ENCODE assay signal across 8 cellular contexts in the genomic region with DNA sequence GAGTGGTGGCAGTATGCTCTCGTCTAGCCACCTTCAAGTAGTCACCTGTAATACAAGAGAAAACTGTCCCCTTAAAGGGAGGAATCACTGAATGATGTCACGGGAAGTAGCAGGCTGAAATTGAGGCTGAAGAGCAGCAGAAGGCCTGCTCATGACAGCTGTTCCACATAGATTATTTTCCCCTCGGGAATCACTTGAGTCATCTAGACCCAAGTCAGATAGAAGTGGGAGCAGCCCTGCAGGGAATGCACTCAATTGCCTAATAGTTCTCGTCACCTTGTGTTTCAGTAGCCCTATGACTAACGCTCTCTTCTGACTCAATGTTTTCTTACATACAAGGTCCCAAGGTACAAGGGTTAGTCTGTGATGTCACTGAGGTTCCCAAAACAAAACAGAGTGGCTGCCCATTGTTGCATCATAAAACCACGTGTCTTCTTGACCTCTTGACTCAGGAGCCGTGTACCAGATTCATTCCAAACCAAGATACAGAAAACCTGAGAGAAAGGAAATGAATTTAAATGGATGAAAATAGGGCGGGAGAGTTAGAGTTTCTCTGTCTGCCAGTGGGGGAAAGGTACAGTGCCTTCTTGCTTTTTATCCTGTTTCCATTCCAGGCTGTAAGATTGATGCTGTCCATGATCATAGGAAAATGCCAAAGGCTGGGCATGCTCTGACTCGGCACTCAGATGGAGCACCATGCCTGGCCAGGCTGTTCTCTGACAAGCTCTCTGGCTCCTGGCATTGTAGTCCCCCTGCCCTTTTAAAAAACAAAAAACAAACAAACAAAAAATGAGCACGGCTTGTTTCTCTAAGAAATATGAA. TPM values are rescaled to one million over a fixed set of nuclear protein-coding genes. Genes with fewer than 3 reads are reported as not detected.
DNase-seq lines count a peak whose midpoint lies in the region; ATAC-seq and TF ChIP-seq lines count a peak whose summit lies in the region.

No MANE protein-coding gene starts in this region.

- H3K4me3 Mint-ChIP-seq in CD4-positive, alpha-beta memory T cell = peak overlapping the region in 1 of 8 donors; percentile 30
- peak overlapping the region; percentile 24 for H3K4me3 Mint-ChIP-seq in HFFc6
- H3K4me3 Mint-ChIP-seq in effector memory CD8-positive, alpha-beta T cell = no peak overlapping the region

- no peak overlapping the region for H2AFZ ChIP-seq in PC-3 (ENCODE audit: low read length)

- DNase-seq in CD4-positive, alpha-beta memory T cell = no peak
- peak; percentile 99 for DNase-seq in HFFc6
- DNase-seq in PC-3 = peak; percentile 95
- peak; percentile 71 for DNase-seq in epidermal melanocyte (ENCODE audit: insufficient read length, low spot score)
- peak; percentile 69 to 90 (median 75) for DNase-seq in ovary
- DNase-seq in effector memory CD8-positive, alpha-beta T cell = no peak
- no peak for DNase-seq in 8988T

- no peak overlapping the region for H3K4me3 ChIP-seq in CD4-positive, alpha-beta memory T cell (ENCODE audit: low read length in 2 of 2)
- H3K4me3 ChIP-seq in PC-3 (ENCODE audit: low read length) = no peak overlapping the region
- no peak overlapping the region for H3K4me3 ChIP-seq in ovary

- H3K9me2 ChIP-seq in PC-3 (replicated peaks; ENCODE audit: low read length) = no peaks in the 10 kb centered on the region

- no peaks in the 10 kb centered on the region for H3K79me2 ChIP-seq in PC-3 (ENCODE audit: low read length)

- no peaks in the 10 kb centered on the region for H3K9me3 Mint-ChIP-seq in CD4-positive, alpha-beta memory T cell
- no peaks in the 10 kb centered on the region for H3K9me3 Mint-ChIP-seq in HFFc6
- no peaks in the 10 kb centered on the region for H3K9me3 Mint-ChIP-seq in effector memory CD8-positive, alpha-beta T cell

- H3K27ac Mint-ChIP-seq in CD4-positive, alpha-beta memory T cell = peak overlapping the region in 5 of 7 donors; percentile 23 to 70 (median 44)
- H3K27ac Mint-ChIP-seq in HFFc6 = peak overlapping the region; percentile 87
- H3K27ac Mint-ChIP-seq in effector memory CD8-positive, alpha-beta T cell = no peak overlapping the region

- no peaks in the 10 kb centered on the region for H4K20me1 ChIP-seq in PC-3 (ENCODE audit: low read length)

- POLR2A ChIA-PET in CD4-positive, alpha-beta memory T cell (lab: Charles Lee; ENCODE audit: partially characterized antibody) = no interaction called here
- POLR2A ChIA-PET in PC-3 (lab: Charles Lee; ENCODE audit: unreplicated experiment) = interaction anchor here (0.6 kb wide), 1 partner anchor 240 kb away, joined by 3 read pairs; a partner anchor contains a TSS

- H3K9me3 ChIP-seq in CD4-positive, alpha-beta memory T cell (ENCODE audit: control insufficient read depth in 1 of 2, low read length in 2 of 2) = no peaks in the 10 kb centered on the region
- no peaks in the 10 kb centered on the region for H3K9me3 ChIP-seq in PC-3 (ENCODE audit: low read length)
- H3K9me3 ChIP-seq in ovary = no peaks in the 10 kb centered on the region

- H3K4me2 ChIP-seq in PC-3 (ENCODE audit: low read length) = no peak overlapping the region

- ATAC-seq in PC-3 (peak; percentile 83), GM18873 (IDR thresholded peaks at IDR 0.05; ENCODE audit: low FRiP score, unreplicated experiment) (no peak)
- no peak for ATAC-seq in effector memory CD8-positive, alpha-beta T cell (replicated peaks)

- no peak for TF ChIP-seq POLR2A in ovary (IDR thresholded peaks at IDR 0.05)

- peak; percentile 100 for TF ChIP-seq EP300 in ovary (IDR thresholded peaks at IDR 0.05)

- no peak for TF ChIP-seq CTCF in HFFc6 (IDR thresholded peaks at IDR 0.05)
- TF ChIP-seq CTCF in PC-3 (conservative IDR thresholded peaks at IDR 0.05; ENCODE audit: low read depth, low read length) = no peak
- TF ChIP-seq CTCF in ovary (IDR thresholded peaks at IDR 0.05) = no peak

- intact Hi-C loops in CD4-positive, alpha-beta memory T cell (cut with micrococcal nuclease) = no loop called here
- intact Hi-C loops in PC-3 (cut with micrococcal nuclease) = no loop called here
- intact Hi-C loops in ovary (cut with DNase I) = no loop called here

- BruUV-seq in PC-3 (replicated peaks; lab: Mats Ljungman, UMichigan) = TSS peak; percentile 23

- no peaks in the 10 kb centered on the region for H3K27me3 ChIP-seq in CD4-positive, alpha-beta memory T cell (ENCODE audit: insufficient read depth, low read length)
- H3K27me3 ChIP-seq in PC-3 (ENCODE audit: low read length) (no peaks in the 10 kb centered on the region), ovary (no peaks in the 10 kb centered on the region)

- 13 to 19% (median 14%) methylated on average over 10 of the region's 10 CpGs for WGBS in ovary, 3 donors

- H3K9ac ChIP-seq in PC-3 (ENCODE audit: low read length) = peak overlapping the region; percentile 23; the same call in 1 of the 2 replicates

- H3K36me3 ChIP-seq in CD4-positive, alpha-beta memory T cell (ENCODE audit: insufficient read depth, low read length) = peaks cover 34% of the 10 kb centered on the region
- H3K36me3 ChIP-seq in PC-3 (ENCODE audit: low read depth, low read length) (peaks cover 10% of the 10 kb centered on the region; the same call in 1 of the 2 replicates), ovary (no peaks in the 10 kb centered on the region)

- H3K27ac ChIP-seq in CD4-positive, alpha-beta memory T cell (ENCODE audit: low read depth, low read length) = no peak overlapping the region
- peak overlapping the region; percentile 81 for H3K27ac ChIP-seq in PC-3 (ENCODE audit: low read length)
- H3K27ac ChIP-seq in ovary = peak overlapping the region; percentile 93 to 96

- H3K27me3 Mint-ChIP-seq in CD4-positive, alpha-beta memory T cell = no peaks in the 10 kb centered on the region
- no peaks in the 10 kb centered on the region for H3K27me3 Mint-ChIP-seq in HFFc6 (ENCODE audit: insufficient read depth)
- no peaks in the 10 kb centered on the region for H3K27me3 Mint-ChIP-seq in effector memory CD8-positive, alpha-beta T cell

- H3K36me3 Mint-ChIP-seq in CD4-positive, alpha-beta memory T cell = peaks cover 48 to 70% of the 10 kb centered on the region in 2 donors
- H3K36me3 Mint-ChIP-seq in HFFc6 (ENCODE audit: low read depth) = peaks cover 20% of the 10 kb centered on the region
- H3K36me3 Mint-ChIP-seq in effector memory CD8-positive, alpha-beta T cell (ENCODE audit: insufficient read depth) = peaks cover 11% of the 10 kb centered on the region

- peaks cover 4% of the 10 kb centered on the region for H3F3A ChIP-seq in PC-3 (ENCODE audit: low read length, unreplicated experiment)

- peaks cover 0 to 6% (median 1%) of the 10 kb centered on the region in 4 donors for H3K4me1 Mint-ChIP-seq in CD4-positive, alpha-beta memory T cell
- H3K4me1 Mint-ChIP-seq in HFFc6 (ENCODE audit: low read depth) = peaks cover 40% of the 10 kb centered on the region
- peaks cover 0 to 3% of the 10 kb centered on the region in 2 donors for H3K4me1 Mint-ChIP-seq in effector memory CD8-positive, alpha-beta T cell (ENCODE audit: low read depth in 2 of 2)

- CTCF ChIA-PET in CD4-positive, alpha-beta memory T cell (lab: Charles Lee; ENCODE audit: partially characterized antibody) = interaction anchor here (1.3 kb wide), 2 partner anchors 17 to 31 kb away, joined by 4 read pairs; no protein-coding TSS in a partner anchor
- CTCF ChIA-PET in PC-3 (lab: Charles Lee) = no interaction called here

- H3K4me1 ChIP-seq in CD4-positive, alpha-beta memory T cell (ENCODE audit: insufficient read depth, low read length) = no peaks in the 10 kb centered on the region
- H3K4me1 ChIP-seq in PC-3 (ENCODE audit: insufficient read depth, low read length) (peaks cover 27% of the 10 kb centered on the region), ovary (ENCODE audit: insufficient read depth) (peaks cover 47% of the 10 kb centered on the region)

RNA-seq across cellular contexts. Expression of a gene that starts 21.6 kb away (rescaled TPM):
- total RNA-seq in CD4-positive, alpha-beta memory T cell = under 1 TPM in 1 of 2 experiments, not detected in 1; 0.19 TPM
- polyA plus RNA-seq in CD4-positive, alpha-beta memory T cell = not detected
- total RNA-seq in HFFc6 (2021; fragmentation: NEBNext Ultra II Directional; extraction: Animal tissue kit (Norgen Biotek cat#: 25700)) = under 1 TPM; 0.23 to 0.37 (median 0.33) TPM
- total RNA-seq in PC-3 (2014; rRNA removed) (0.69 TPM in 1 of 2 replicates, not detected in the other), ovary (1,000 to 10,000 TPM in 2 of 7 donors, 100 to 1,000 TPM in 5; 213 to 1,276 (median 506) TPM)
- 100 to 1,000 TPM in 1 of 2 donors, 10 to 100 TPM in 1; 35.9 to 218 TPM for polyA plus RNA-seq in ovary

RNA-seq across cellular contexts. Expression of a gene that starts 40.2 kb away (rescaled TPM):
- 10 to 100 TPM; 34.1 to 39.6 TPM for total RNA-seq in CD4-positive, alpha-beta memory T cell
- 10 to 100 TPM; 36.5 to 49.8 TPM for polyA plus RNA-seq in CD4-positive, alpha-beta memory T cell
- total RNA-seq in HFFc6 (2021; fragmentation: NEBNext Ultra II Directional; extraction: Animal tissue kit (Norgen Biotek cat#: 25700)) = 10 to 100 TPM; 24.0 to 35.9 (median 31.5) TPM
- 55.5 and 60.2 TPM in 2 replicates for total RNA-seq in PC-3 (2014; rRNA removed)
- 10 to 100 TPM; 25.4 to 53.5 (median 32.2) TPM for total RNA-seq in ovary
- polyA plus RNA-seq in ovary = 10 to 100 TPM; 30.4 to 36.6 TPM

Comparison
In these comparisons a context has a peak if more than half of its experiments do, and no peak if none do; other contexts are left out.
1. DNase-seq: peak in HFFc6 (single experiment), PC-3 (single experiment), epidermal melanocyte (single experiment) and ovary (5 of 5); none in CD4-positive, alpha-beta memory T cell (0 of 5), effector memory CD8-positive, alpha-beta T cell (0 of 3) and 8988T (single experiment).
2. H3K27ac Mint-ChIP-seq: peak in CD4-positive, alpha-beta memory T cell (5 of 7) and HFFc6 (single experiment); none in effector memory CD8-positive, alpha-beta T cell (0 of 2).
3. RNA of a gene that starts 21.6 kb away (total RNA-seq): 213 to 1,276 TPM in ovary; 0.69 TPM in PC-3, 0.23 to 0.37 TPM in HFFc6 and 0.19 TPM in CD4-positive, alpha-beta memory T cell; every median in the first group is over 100 times any median in the second.